ENCODE assay signal across 24 cellular contexts in the genomic region with DNA sequence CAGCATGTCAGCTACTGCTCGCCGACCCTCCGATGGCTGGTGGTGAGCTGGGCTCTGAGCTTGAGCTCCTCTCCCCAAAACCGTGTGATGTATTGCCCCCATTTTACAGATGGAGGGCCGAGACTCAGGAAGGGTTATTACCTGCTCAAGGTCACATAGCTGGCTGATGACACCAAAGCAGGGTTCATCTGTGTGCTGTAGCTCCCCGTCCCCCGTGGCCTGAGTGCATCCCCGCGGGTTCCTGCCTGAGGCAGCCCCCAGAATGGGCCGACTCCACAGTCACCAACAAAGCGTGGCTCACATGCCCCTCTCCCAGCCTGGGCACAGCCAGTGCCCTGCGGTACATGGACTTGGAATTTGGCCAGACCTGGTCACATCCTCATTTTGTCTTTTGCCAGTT.
"Had no signal": no experiment of that assay in that cellular context is flagged by ENCODE, and none has a peak within 500 bp of the region (broad histone marks: within the 10 kb centered on the region; RNA-seq: fewer than 3 reads in every experiment).

No MANE protein-coding gene starts in this region.

- DNase-seq: colonic mucosa; effector CD8-positive, alpha-beta T cell; endodermal cell; foreskin fibroblast; gastrocnemius medialis; left cardiac atrium; left lung; mammary epithelial cell; mesendoderm; nephron progenitor cell; occipital lobe; retina; stimulated activated CD4-positive, alpha-beta T cell treated with anti-CD3 and anti-CD28 coated beads, Interleukin-12 subunit alpha, Interleukin-12 subunit beta, amount 100 ng/mL, for 4 hours; stimulated activated CD4-positive, alpha-beta T cell treated with anti-CD3 and anti-CD28 coated beads, Interleukin-1b, Interleukin-23, amount 100 ng/mL, for 48 hours; stimulated activated CD4-positive, alpha-beta T cell treated with anti-CD3 and anti-CD28 coated beads, Interleukin-4, amount 100 ng/mL, for 1 hour; stimulated activated CD8-positive, alpha-beta memory T cell treated with anti-CD3 and anti-CD28 coated beads, Interleukin-4, amount 100 ng/mL, for 48 hours; stimulated activated naive CD4-positive, alpha-beta T cell; stimulated activated naive CD8-positive, alpha-beta T cell treated with anti-CD3 and anti-CD28 coated beads, Interleukin-15, amount 100 ng/mL, for 72 hours; transverse colon; upper lobe of right lung; uterus had no signal

- H3K36me3 ChIP-seq: colonic mucosa, gastrocnemius medialis, left lung, ovary, suprapubic skin, transverse colon, upper lobe of right lung, uterus had no signal

- H3K27me3 ChIP-seq: colonic mucosa, gastrocnemius medialis, ovary, uterus had no signal

- H3K4me3 ChIP-seq: colonic mucosa, gastrocnemius medialis, left lung, ovary, smooth muscle cell, suprapubic skin, transverse colon, upper lobe of right lung, uterus had no signal
